In genomic region chr16:1493746-1494094, GRCh38 we compare ENCODE assay signal across 8 cellular contexts. TPM values are rescaled to one million over a fixed set of nuclear protein-coding genes. Genes with fewer than 3 reads are reported as not detected.
DNase-seq lines count a peak whose midpoint lies in the region; ATAC-seq, FAIRE-seq and TF ChIP-seq lines count a peak whose summit lies in the region.

No MANE protein-coding gene starts in this region.

- peaks cover 19% of the 10 kb centered on the region for H3K79me2 ChIP-seq in endothelial cell of umbilical vein (ENCODE audit: control insufficient read depth, insufficient read depth, low read length)

- H3K36me3 ChIP-seq in Peyer's patch (peaks cover 0 to 33% (median 0%) of the 10 kb centered on the region in 3 donors), endothelial cell of umbilical vein (ENCODE audit: control insufficient read depth in 2 of 2, extremely low read depth in 1 of 2, insufficient read depth in 2 of 2, low read length in 2 of 2) (peaks cover 3 to 8% of the 10 kb centered on the region in 2 experiments)

- H3K36me3 Mint-ChIP-seq in activated naive CD4-positive, alpha-beta T cell treated with anti-CD3 and anti-CD28 coated beads, Interleukin-2, amount 10 ng/mL, durations not matched to agents 7 days and 5 days, result peaks cover 10% of the 10 kb centered on the region
- peaks cover 0 to 20% (median 0%) of the 10 kb centered on the region in 3 donors for H3K36me3 Mint-ChIP-seq in naive thymus-derived CD8-positive, alpha-beta T cell

- peak overlapping the region; percentile 81 to 89 (median 86) for H3K4me3 ChIP-seq in Peyer's patch
- peak overlapping the region; percentile 67 to 85 (median 77) for H3K4me3 ChIP-seq in endothelial cell of umbilical vein (replicated peaks in 1 of 3; ENCODE audit: insufficient read depth in 1 of 3, low read depth in 1 of 3, low read length in 3 of 3)

- TF ChIP-seq POLR2A in Peyer's patch (IDR thresholded peaks at IDR 0.05), result no peak
- no peak for TF ChIP-seq POLR2A in endothelial cell of umbilical vein (IDR thresholded peaks at IDR 0.05; ENCODE audit: low read depth, low read length)

- H3K9me3 ChIP-seq in Peyer's patch (no peaks in the 10 kb centered on the region), endothelial cell of umbilical vein (replicated peaks; ENCODE audit: control insufficient read depth, insufficient read depth, low read length) (no peaks in the 10 kb centered on the region)

- CTCF ChIA-PET in activated naive CD4-positive, alpha-beta T cell treated with anti-CD3 and anti-CD28 coated beads, Interleukin-2, amount 10 ng/mL, durations not matched to agents 7 days and 5 days (lab: Charles Lee), result no interaction called here
- CTCF ChIA-PET in endothelial cell of umbilical vein (lab: Charles Lee), result interaction anchor here (0.6 to 2.3 kb wide), 36 partner anchors 10 to 276 kb away, joined by 3 to 24 read pairs (median 5); partner anchors contain the start of genes JPT2, MAPK8IP3 and TMEM204

- POLR2A ChIA-PET in endothelial cell of umbilical vein (lab: Charles Lee), result no interaction called here
- POLR2A ChIA-PET in naive thymus-derived CD8-positive, alpha-beta T cell (lab: Charles Lee), result interaction anchor here (1.1 to 3.9 kb wide), 8 partner anchors 18 to 289 kb away, joined by 3 to 37 read pairs (median 7); partner anchors contain the start of genes NUBP2, SPSB3, TMEM204 and UQCC4

- DNase-seq in activated naive CD4-positive, alpha-beta T cell treated with anti-CD3 and anti-CD28 coated beads, Interleukin-2, amount 10 ng/mL, durations not matched to agents 7 days and 5 days, result peak; percentile 47
- no peak for DNase-seq in activated naive CD4-positive, alpha-beta T cell (lab: John Stamatoyannopoulos, UW)
- DNase-seq in Peyer's patch (no peak), endothelial cell of umbilical vein (ENCODE audit: low read depth, low spot score) (peak; percentile 6), activated gamma-delta T cell (lab: John Stamatoyannopoulos, UW) (no peak), SIG-M5 treated with dmso at 0.1 percent for 504 hours (lab: John Stamatoyannopoulos, UW; ENCODE audit: unreplicated experiment) (no peak), SKM-1 treated with dmso at 0.1 percent for 144 hours (lab: John Stamatoyannopoulos, UW; ENCODE audit: unreplicated experiment) (no peak)
- peak in 1 of 10 donors; percentile 10 for DNase-seq in naive thymus-derived CD8-positive, alpha-beta T cell

- H3K4me1 ChIP-seq in Peyer's patch (peaks cover 5 to 24% (median 11%) of the 10 kb centered on the region in 4 donors), endothelial cell of umbilical vein (ENCODE audit: control insufficient read depth, extremely low read depth, insufficient read depth, low read length) (peaks cover 15% of the 10 kb centered on the region)

- no peaks in the 10 kb centered on the region for H4K20me1 ChIP-seq in endothelial cell of umbilical vein (replicated peaks; ENCODE audit: control insufficient read depth, extremely low read depth, insufficient read depth, low read length)

- H3K9ac ChIP-seq in endothelial cell of umbilical vein (replicated peaks; ENCODE audit: extremely low read depth, insufficient read depth, low read length), result peak overlapping the region; percentile 93

- no TSS peak for BruUV-seq in endothelial cell of umbilical vein (replicated peaks; lab: Mats Ljungman, UMichigan)

- peak; percentile 3 to 15 for ATAC-seq in naive thymus-derived CD8-positive, alpha-beta T cell

- no peaks in the 10 kb centered on the region for H3K27me3 Mint-ChIP-seq in activated naive CD4-positive, alpha-beta T cell treated with anti-CD3 and anti-CD28 coated beads, Interleukin-2, amount 10 ng/mL, durations not matched to agents 7 days and 5 days
- H3K27me3 Mint-ChIP-seq in naive thymus-derived CD8-positive, alpha-beta T cell, result no peaks in the 10 kb centered on the region

- dilution Hi-C loops in endothelial cell of umbilical vein (cut with MboI; ENCODE audit: extremely low pct_ligation_motif_present, low sequenced_read_pairs), result no loop called here

- H3K4me2 ChIP-seq in endothelial cell of umbilical vein (ENCODE audit: insufficient read depth, low read length), result peak overlapping the region; percentile 83

- peak overlapping the region; percentile 85 for H2AFZ ChIP-seq in endothelial cell of umbilical vein (ENCODE audit: low read depth, low read length)

- H3K9me1 ChIP-seq in endothelial cell of umbilical vein (replicated peaks; ENCODE audit: control insufficient read depth, extremely low read depth, insufficient read depth, low read length), result no peaks in the 10 kb centered on the region

- H3K27ac ChIP-seq in Peyer's patch (peak overlapping the region; percentile 80 to 95 (median 89)), endothelial cell of umbilical vein (ENCODE audit: insufficient read depth, low read depth, low read length) (peak overlapping the region; percentile 84)

- no peaks in the 10 kb centered on the region for H3K27me3 ChIP-seq in Peyer's patch
- H3K27me3 ChIP-seq in endothelial cell of umbilical vein (ENCODE audit: control insufficient read depth in 2 of 2, insufficient read depth in 2 of 2, low read length in 2 of 2), result no peaks in the 10 kb centered on the region

- no peak for TF ChIP-seq CTCF in Peyer's patch (IDR thresholded peaks at IDR 0.05)
- no peak for TF ChIP-seq CTCF in endothelial cell of umbilical vein (IDR thresholded peaks at IDR 0.05; ENCODE audit: extremely low read depth in 1 of 2, insufficient read depth in 1 of 2, low read depth in 1 of 2, low read length in 2 of 2)

- FAIRE-seq in endothelial cell of umbilical vein (lab: Jason Lieb, UNC), result no peak

- H3K4me3 Mint-ChIP-seq in activated naive CD4-positive, alpha-beta T cell treated with anti-CD3 and anti-CD28 coated beads, Interleukin-2, amount 10 ng/mL, durations not matched to agents 7 days and 5 days, result peak overlapping the region; percentile 98
- H3K4me3 Mint-ChIP-seq in naive thymus-derived CD8-positive, alpha-beta T cell, result peak overlapping the region; percentile 76 to 99 (median 92)

- intact Hi-C loops in endothelial cell of umbilical vein (cut with micrococcal nuclease), result loop anchor here (1.0 to 5.0 kb wide), 5 partner anchors 40 to 214 kb away; partner anchors contain the start of genes MAPK8IP3 and TMEM204

- H3K27ac Mint-ChIP-seq in activated naive CD4-positive, alpha-beta T cell treated with anti-CD3 and anti-CD28 coated beads, Interleukin-2, amount 10 ng/mL, durations not matched to agents 7 days and 5 days, result peak overlapping the region; percentile 99
- peak overlapping the region in 9 of 10 donors; percentile 26 to 100 (median 85) for H3K27ac Mint-ChIP-seq in naive thymus-derived CD8-positive, alpha-beta T cell

- no peaks in the 10 kb centered on the region for H3K9me3 Mint-ChIP-seq in activated naive CD4-positive, alpha-beta T cell treated with anti-CD3 and anti-CD28 coated beads, Interleukin-2, amount 10 ng/mL, durations not matched to agents 7 days and 5 days
- H3K9me3 Mint-ChIP-seq in naive thymus-derived CD8-positive, alpha-beta T cell, result no peaks in the 10 kb centered on the region

- peaks cover 19% of the 10 kb centered on the region for H3K4me1 Mint-ChIP-seq in activated naive CD4-positive, alpha-beta T cell treated with anti-CD3 and anti-CD28 coated beads, Interleukin-2, amount 10 ng/mL, durations not matched to agents 7 days and 5 days
- peaks cover 2 to 33% (median 15%) of the 10 kb centered on the region in 4 donors for H3K4me1 Mint-ChIP-seq in naive thymus-derived CD8-positive, alpha-beta T cell

RNA-seq across cellular contexts. Expression of gene TELO2, which starts 0.6 kb away (rescaled TPM):
- total RNA-seq in Peyer's patch (100 to 1,000 TPM in 1 of 4 donors, 10 to 100 TPM in 3; 34.5 to 105 (median 82.4) TPM), endothelial cell of umbilical vein (60.5 and 61.6 TPM in 2 replicates)
- polyA plus RNA-seq in endothelial cell of umbilical vein, result 30.7 and 32.8 TPM in 2 replicates
- 14.5 and 21.1 TPM in 2 replicates for polyA plus RNA-seq in endothelial cell of umbilical vein (2011; cell fraction: cytosol; rRNA removed)
- polyA plus RNA-seq in endothelial cell of umbilical vein (2011; cell fraction: nucleus; rRNA removed), result 124 and 125 TPM in 2 replicates
- 25.5 and 32.2 TPM in 2 replicates for polyA plus RNA-seq in endothelial cell of umbilical vein (2012)
- polyA minus RNA-seq in endothelial cell of umbilical vein, result 9.7 and 17.8 TPM in 2 replicates
- 16.3 TPM for polyA minus RNA-seq in endothelial cell of umbilical vein (2011; cell fraction: cytosol; rRNA and poly(A)+ RNA removed)
- polyA minus RNA-seq in endothelial cell of umbilical vein (2011; cell fraction: nucleus; rRNA and poly(A)+ RNA removed), result 21.6 and 26.8 TPM in 2 replicates
- total RNA-seq in naive thymus-derived CD8-positive, alpha-beta T cell, result 10 to 100 TPM; 42.6 to 51.5 TPM
- polyA plus RNA-seq in naive thymus-derived CD8-positive, alpha-beta T cell, result 10 to 100 TPM in 2 of 3 donors, 1 to 10 TPM in 1; 9.8 to 18.1 (median 14.9) TPM

RNA-seq across cellular contexts. Expression of gene PTX4, which starts 5.0 kb away (rescaled TPM):
- not detected for total RNA-seq in Peyer's patch
- 0.31 TPM in 1 of 2 replicates, not detected in the other for total RNA-seq in endothelial cell of umbilical vein
- not detected in 2 replicates for polyA plus RNA-seq in endothelial cell of umbilical vein
- polyA plus RNA-seq in endothelial cell of umbilical vein (2011; cell fraction: cytosol; rRNA removed), result not detected in 2 replicates
- polyA plus RNA-seq in endothelial cell of umbilical vein (2011; cell fraction: nucleus; rRNA removed), result not detected in 2 replicates
- not detected in 2 replicates for polyA plus RNA-seq in endothelial cell of umbilical vein (2012)
- polyA minus RNA-seq in endothelial cell of umbilical vein, result not detected in 2 replicates
- not detected for polyA minus RNA-seq in endothelial cell of umbilical vein (2011; cell fraction: cytosol; rRNA and poly(A)+ RNA removed)
- not detected in 2 replicates for polyA minus RNA-seq in endothelial cell of umbilical vein (2011; cell fraction: nucleus; rRNA and poly(A)+ RNA removed)
- total RNA-seq in naive thymus-derived CD8-positive, alpha-beta T cell, result not detected
- not detected for polyA plus RNA-seq in naive thymus-derived CD8-positive, alpha-beta T cell

RNA-seq across cellular contexts. Expression of gene CLCN7, which starts 18.9 kb away (rescaled TPM):
- 100 to 1,000 TPM in 2 of 4 donors, 10 to 100 TPM in 2; 95.1 to 194 (median 105) TPM for total RNA-seq in Peyer's patch
- total RNA-seq in endothelial cell of umbilical vein, result 89.8 and 94.9 TPM in 2 replicates
- polyA plus RNA-seq in endothelial cell of umbilical vein, result 59.8 and 76.1 TPM in 2 replicates
- polyA plus RNA-seq in endothelial cell of umbilical vein (2011; cell fraction: cytosol; rRNA removed), result 32.8 and 46.6 TPM in 2 replicates
- polyA plus RNA-seq in endothelial cell of umbilical vein (2011; cell fraction: nucleus; rRNA removed), result 214 and 337 TPM in 2 replicates
- polyA plus RNA-seq in endothelial cell of umbilical vein (2012), result 71.9 and 88.4 TPM in 2 replicates
- 52.1 and 73.9 TPM in 2 replicates for polyA minus RNA-seq in endothelial cell of umbilical vein
- polyA minus RNA-seq in endothelial cell of umbilical vein (2011; cell fraction: cytosol; rRNA and poly(A)+ RNA removed), result 26.7 TPM
- 52.9 and 94.4 TPM in 2 replicates for polyA minus RNA-seq in endothelial cell of umbilical vein (2011; cell fraction: nucleus; rRNA and poly(A)+ RNA removed)
- 100 to 1,000 TPM; 112 to 116 TPM for total RNA-seq in naive thymus-derived CD8-positive, alpha-beta T cell
- 10 to 100 TPM; 18.7 to 34.7 (median 24.2) TPM for polyA plus RNA-seq in naive thymus-derived CD8-positive, alpha-beta T cell

RNA-seq across cellular contexts. Expression of gene TMEM204, which starts 39.7 kb away (rescaled TPM):
- total RNA-seq in Peyer's patch (10 to 100 TPM in 3 of 4 donors, 1 to 10 TPM in 1; 7.4 to 42.1 (median 11.6) TPM), endothelial cell of umbilical vein (32.5 and 37.5 TPM in 2 replicates)
- polyA plus RNA-seq in endothelial cell of umbilical vein, result 50.7 and 68.8 TPM in 2 replicates
- polyA plus RNA-seq in endothelial cell of umbilical vein (2011; cell fraction: cytosol; rRNA removed), result 27.0 and 28.3 TPM in 2 replicates
- polyA plus RNA-seq in endothelial cell of umbilical vein (2011; cell fraction: nucleus; rRNA removed), result 12.0 and 13.7 TPM in 2 replicates
- 11.0 and 16.4 TPM in 2 replicates for polyA plus RNA-seq in endothelial cell of umbilical vein (2012)
- polyA minus RNA-seq in endothelial cell of umbilical vein, result 20.9 and 24.0 TPM in 2 replicates
- not detected for polyA minus RNA-seq in endothelial cell of umbilical vein (2011; cell fraction: cytosol; rRNA and poly(A)+ RNA removed)
- 5.5 and 9.4 TPM in 2 replicates for polyA minus RNA-seq in endothelial cell of umbilical vein (2011; cell fraction: nucleus; rRNA and poly(A)+ RNA removed)
- 100 to 1,000 TPM; 186 to 196 TPM for total RNA-seq in naive thymus-derived CD8-positive, alpha-beta T cell
- 100 to 1,000 TPM in 2 of 3 donors, 10 to 100 TPM in 1; 95.9 to 135 (median 125) TPM for polyA plus RNA-seq in naive thymus-derived CD8-positive, alpha-beta T cell

RNA-seq across cellular contexts. Expression of gene CCDC154, which starts 49.4 kb away (rescaled TPM):
- total RNA-seq in Peyer's patch (10 to 100 TPM in 1 of 4 donors, under 1 TPM in 3; 0.47 to 23.1 (median 0.73) TPM), endothelial cell of umbilical vein (0.25 and 0.75 TPM in 2 replicates)
- 0.13 and 0.65 TPM in 2 replicates for polyA plus RNA-seq in endothelial cell of umbilical vein
- polyA plus RNA-seq in endothelial cell of umbilical vein (2011; cell fraction: cytosol; rRNA removed), result 0.13 TPM in 1 of 2 replicates, not detected in the other
- polyA plus RNA-seq in endothelial cell of umbilical vein (2011; cell fraction: nucleus; rRNA removed), result 1.7 and 2.5 TPM in 2 replicates
- 0.32 and 1.7 TPM in 2 replicates for polyA plus RNA-seq in endothelial cell of umbilical vein (2012)
- 1.4 TPM in 1 of 2 replicates, not detected in the other for polyA minus RNA-seq in endothelial cell of umbilical vein
- not detected for polyA minus RNA-seq in endothelial cell of umbilical vein (2011; cell fraction: cytosol; rRNA and poly(A)+ RNA removed)
- polyA minus RNA-seq in endothelial cell of umbilical vein (2011; cell fraction: nucleus; rRNA and poly(A)+ RNA removed), result 0.82 TPM in 1 of 2 replicates, not detected in the other
- 10 to 100 TPM; 14.0 to 15.5 TPM for total RNA-seq in naive thymus-derived CD8-positive, alpha-beta T cell
- not detected for polyA plus RNA-seq in naive thymus-derived CD8-positive, alpha-beta T cell

Comparison
In these comparisons a context has a peak if more than half of its experiments do, and no peak if none do; other contexts are left out.
1. DNase-seq: peak in activated naive CD4-positive, alpha-beta T cell treated with anti-CD3 and anti-CD28 coated beads, Interleukin-2, amount 10 ng/mL, durations not matched to agents 7 days and 5 days (single experiment) and endothelial cell of umbilical vein (single experiment); none in activated naive CD4-positive, alpha-beta T cell (0 of 4), Peyer's patch (0 of 3), activated gamma-delta T cell (single experiment), SIG-M5 treated with dmso at 0.1 percent for 504 hours (single experiment) and SKM-1 treated with dmso at 0.1 percent for 144 hours (single experiment).